Comparison of ENCODE assay signal across 20 cellular contexts in genomic region chr18:58753976-58754375, GRCh38.
DNase-seq lines count a peak whose midpoint lies in the region; ATAC-seq, FAIRE-seq and TF ChIP-seq lines count a peak whose summit lies in the region.
"Had no signal": no experiment of that assay in that cellular context is flagged by ENCODE, and none has a peak within 500 bp of the region (broad histone marks: within the 10 kb centered on the region; RNA-seq: fewer than 3 reads in every experiment).

No MANE protein-coding gene starts in this region.

- H3K4me1 ChIP-seq in CD8-positive, alpha-beta T cell (ENCODE audit: insufficient read depth, low read length): peaks cover 19% of the 10 kb centered on the region
- peaks cover 0 to 30% of the 10 kb centered on the region in 2 donors for H3K4me1 ChIP-seq in naive thymus-derived CD4-positive, alpha-beta T cell (ENCODE audit: control insufficient read depth in 2 of 2, insufficient read depth in 2 of 2, low read length in 2 of 2)
- H3K4me1 ChIP-seq in upper lobe of left lung: peaks cover 0 to 3% (median 0%) of the 10 kb centered on the region in 4 donors

- 74 to 83% methylated on average over 3 of the region's 3 CpGs for WGBS in upper lobe of left lung, 2 donors

- H3K36me3 ChIP-seq in CD8-positive, alpha-beta T cell (ENCODE audit: insufficient read depth, low read length): peaks cover 8% of the 10 kb centered on the region
- H3K36me3 ChIP-seq in bronchial epithelial cell (ENCODE audit: control insufficient read depth, insufficient read depth, low read length): peaks cover 2% of the 10 kb centered on the region
- H3K36me3 ChIP-seq in naive thymus-derived CD4-positive, alpha-beta T cell (ENCODE audit: control insufficient read depth in 2 of 3, insufficient read depth in 3 of 3, low read length in 3 of 3): peaks cover 4 to 14% (median 12%) of the 10 kb centered on the region in 3 experiments
- H3K36me3 ChIP-seq in upper lobe of left lung: peaks cover 0 to 17% (median 11%) of the 10 kb centered on the region in 4 donors

- no peak for ATAC-seq in CD8-positive, alpha-beta T cell
- no peak for ATAC-seq in naive thymus-derived CD4-positive, alpha-beta T cell
- ATAC-seq in HG03108 (IDR thresholded peaks at IDR 0.05; ENCODE audit: unreplicated experiment) (no peak), omental fat pad (ENCODE audit: low FRiP score) (no peak), upper lobe of left lung (ENCODE audit: low FRiP score in 2 of 2) (no peak)

- H3K9me3 Mint-ChIP-seq in CD8-positive, alpha-beta T cell: peaks cover 9% of the 10 kb centered on the region
- peaks cover 0 to 9% (median 5%) of the 10 kb centered on the region in 11 donors for H3K9me3 Mint-ChIP-seq in naive thymus-derived CD4-positive, alpha-beta T cell
- H3K9me3 Mint-ChIP-seq: central memory CD8-positive, alpha-beta T cell had no signal

- no peak overlapping the region for H3K4me3 Mint-ChIP-seq in CD8-positive, alpha-beta T cell
- H3K4me3 Mint-ChIP-seq in naive thymus-derived CD4-positive, alpha-beta T cell: no peak overlapping the region
- H3K4me3 Mint-ChIP-seq: activated CD4-positive, alpha-beta T cell treated with anti-CD3 and anti-CD28 coated beads, Interleukin-2, amount 10 ng/mL, durations not matched to agents 7 days and 5 days; central memory CD8-positive, alpha-beta T cell had no signal

- H3K9me3 ChIP-seq in CD8-positive, alpha-beta T cell (ENCODE audit: low read length): peaks cover 5% of the 10 kb centered on the region
- peaks cover 0 to 4% (median 0%) of the 10 kb centered on the region in 3 experiments for H3K9me3 ChIP-seq in naive thymus-derived CD4-positive, alpha-beta T cell (ENCODE audit: control insufficient read depth in 2 of 3, low read length in 3 of 3)
- peaks cover 0 to 5% (median under 1%) of the 10 kb centered on the region in 4 donors for H3K9me3 ChIP-seq in upper lobe of left lung

- CTCF ChIA-PET in CD8-positive, alpha-beta T cell (lab: Charles Lee): interaction anchor here (1.4 to 12.0 kb wide), 2 partner anchors 10 to 18 kb away, joined by 5 to 103 read pairs; no protein-coding TSS in a partner anchor
- CTCF ChIA-PET in naive thymus-derived CD4-positive, alpha-beta T cell (lab: Charles Lee): interaction anchor here (0.6 to 3.7 kb wide), 5 partner anchors 11 to 316 kb away, joined by 3 to 24 read pairs (median 3); no protein-coding TSS in a partner anchor

- H3K4me1 Mint-ChIP-seq in CD8-positive, alpha-beta T cell (ENCODE audit: low read depth): peaks cover 33% of the 10 kb centered on the region
- H3K4me1 Mint-ChIP-seq in naive thymus-derived CD4-positive, alpha-beta T cell: peaks cover 21 to 51% (median 43%) of the 10 kb centered on the region in 7 donors

- H3K4me3 ChIP-seq in CD8-positive, alpha-beta T cell (ENCODE audit: low read depth, low read length): no peak overlapping the region
- H3K4me3 ChIP-seq in bronchial epithelial cell (ENCODE audit: low read depth, low read length) (no peak overlapping the region), upper lobe of left lung (no peak overlapping the region)
- no peak overlapping the region for H3K4me3 ChIP-seq in naive thymus-derived CD4-positive, alpha-beta T cell (ENCODE audit: low read length)
- H3K4me3 ChIP-seq: esophagus squamous epithelium, heart left ventricle, mucosa of descending colon had no signal

- TF ChIP-seq EP300 in upper lobe of left lung (IDR thresholded peaks at IDR 0.05): no peak

- DNase-seq in CD8-positive, alpha-beta T cell: no peak
- DNase-seq in HCEC 1CT: peak; percentile 35
- peak; percentile 66 for DNase-seq in bronchial epithelial cell (ENCODE audit: low read depth)
- no peak for DNase-seq in naive thymus-derived CD4-positive, alpha-beta T cell
- DNase-seq in SHP77 (lab: John Stamatoyannopoulos, UW): no peak
- DNase-seq in omental fat pad (ENCODE audit: low spot score): no peak
- DNase-seq in upper lobe of left lung: no peak
- DNase-seq: activated CD4-positive, alpha-beta T cell treated with anti-CD3 and anti-CD28 coated beads, Interleukin-2, amount 10 ng/mL, durations not matched to agents 7 days and 5 days; activated CD8-positive, alpha-beta memory T cell treated with anti-CD3 and anti-CD28 coated beads, Interleukin-2, amount 50 U/mL, for 4 hours; COR-L47; effector CD4-positive, alpha-beta T cell; esophagus squamous epithelium; NCI-H1694; NCI-H69; SHP77 treated with DMSO at 0.1 percent for 48 hours; stimulated activated CD4-positive, alpha-beta T cell treated with anti-CD3 and anti-CD28 coated beads, Interleukin-12 subunit alpha, Interleukin-12 subunit beta, amount 100 ng/mL, for 4 hours had no signal

- H3K27me3 ChIP-seq in CD8-positive, alpha-beta T cell (ENCODE audit: insufficient read depth, low read length): no peaks in the 10 kb centered on the region
- H3K27me3 ChIP-seq in bronchial epithelial cell (ENCODE audit: control insufficient read depth, insufficient read depth, low read length): no peaks in the 10 kb centered on the region
- no peaks in the 10 kb centered on the region for H3K27me3 ChIP-seq in naive thymus-derived CD4-positive, alpha-beta T cell (ENCODE audit: control insufficient read depth in 2 of 2, insufficient read depth in 2 of 2, low read length in 2 of 2)
- no peaks in the 10 kb centered on the region for H3K27me3 ChIP-seq in upper lobe of left lung
- H3K27me3 ChIP-seq: heart left ventricle had no signal

- no peak for TF ChIP-seq CTCF in CD8-positive, alpha-beta T cell (IDR thresholded peaks at IDR 0.05)
- TF ChIP-seq CTCF in bronchial epithelial cell (IDR thresholded peaks at IDR 0.05; ENCODE audit: insufficient read depth, low read length, severe bottlenecking) (no peak), omental fat pad (IDR thresholded peaks at IDR 0.05) (no peak), upper lobe of left lung (IDR thresholded peaks at IDR 0.05) (no peak)

- POLR2A ChIA-PET in CD8-positive, alpha-beta T cell (lab: Charles Lee): interaction anchor here (0.9 to 2.3 kb wide), 2 partner anchors 82 to 223 kb away, joined by 3 to 10 read pairs; partner anchors contain the start of gene MALT1
- POLR2A ChIA-PET in naive thymus-derived CD4-positive, alpha-beta T cell (lab: Charles Lee): no interaction called here

- no peak for TF ChIP-seq POLR2A in upper lobe of left lung (IDR thresholded peaks at IDR 0.05)

- H3K27ac ChIP-seq in CD8-positive, alpha-beta T cell (ENCODE audit: low read depth, low read length): no peak overlapping the region
- no peak overlapping the region for H3K27ac ChIP-seq in naive thymus-derived CD4-positive, alpha-beta T cell (ENCODE audit: low read depth, low read length)
- no peak overlapping the region for H3K27ac ChIP-seq in upper lobe of left lung

- H3K27ac Mint-ChIP-seq in CD8-positive, alpha-beta T cell: peak overlapping the region; percentile 32
- peak overlapping the region in 6 of 9 donors; percentile 7 to 81 (median 66) for H3K27ac Mint-ChIP-seq in naive thymus-derived CD4-positive, alpha-beta T cell
- H3K27ac Mint-ChIP-seq: activated CD4-positive, alpha-beta T cell treated with anti-CD3 and anti-CD28 coated beads, Interleukin-2, amount 10 ng/mL, durations not matched to agents 7 days and 5 days had no signal

- peaks cover 21% of the 10 kb centered on the region for H3K36me3 Mint-ChIP-seq in CD8-positive, alpha-beta T cell
- H3K36me3 Mint-ChIP-seq in naive thymus-derived CD4-positive, alpha-beta T cell: peaks cover 7 to 26% (median 17%) of the 10 kb centered on the region in 5 donors

- no peak for FAIRE-seq in bronchial epithelial cell (lab: Jason Lieb, UNC)

- no peaks in the 10 kb centered on the region for H3K27me3 Mint-ChIP-seq in CD8-positive, alpha-beta T cell (ENCODE audit: low read depth)
- peaks cover 0 to 4% (median 0%) of the 10 kb centered on the region in 5 donors for H3K27me3 Mint-ChIP-seq in naive thymus-derived CD4-positive, alpha-beta T cell
- H3K27me3 Mint-ChIP-seq: central memory CD8-positive, alpha-beta T cell had no signal

- intact Hi-C loops in CD8-positive, alpha-beta T cell (cut with DNase I, micrococcal nuclease): no loop called here
- intact Hi-C loops in naive thymus-derived CD4-positive, alpha-beta T cell (cut with micrococcal nuclease): loop anchor here in 1 of 2 donors (2.0 kb wide), 1 partner anchor 139 kb away; no protein-coding TSS in a partner anchor

Comparison
In these comparisons a context has a peak if more than half of its experiments do, and no peak if none do; other contexts are left out.
1. DNase-seq: peak in HCEC 1CT (single experiment) and bronchial epithelial cell (single experiment); none in CD8-positive, alpha-beta T cell (0 of 7), naive thymus-derived CD4-positive, alpha-beta T cell (0 of 9), SHP77 (0 of 2), omental fat pad (single experiment) and upper lobe of left lung (0 of 2).